17 cellular contexts compared by ENCODE assay signal in the genomic region with DNA sequence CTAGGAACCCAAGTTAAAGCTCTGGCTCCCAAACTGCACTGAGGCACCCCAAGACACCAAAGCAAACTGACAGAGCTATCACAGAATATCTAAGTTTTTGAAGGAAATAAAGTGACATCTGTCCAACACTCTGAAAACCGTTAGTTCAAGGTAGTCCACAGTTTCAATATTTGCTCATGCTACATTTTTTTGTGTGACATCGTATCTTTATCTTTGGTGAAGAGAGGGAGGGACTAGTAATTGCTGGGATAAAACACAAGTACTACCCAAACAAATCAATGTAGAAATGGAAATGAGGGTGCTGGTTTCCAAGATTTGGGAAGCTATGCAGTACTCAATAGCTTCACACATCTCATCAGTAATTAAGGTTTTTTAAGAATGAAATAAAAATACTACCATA. TPM values are rescaled to one million over a fixed set of nuclear protein-coding genes. Genes with fewer than 3 reads are reported as not detected.
A peak's percentile ranks its signal among the peaks of the same experiment; 100 is the strongest.
DNase-seq lines count a peak whose midpoint lies in the region; ATAC-seq, FAIRE-seq and TF ChIP-seq lines count a peak whose summit lies in the region.
"Had no signal": no experiment of that assay in that cellular context is flagged by ENCODE, and none has a peak within 500 bp of the region (broad histone marks: within the 10 kb centered on the region; RNA-seq: fewer than 3 reads in every experiment).

No MANE protein-coding gene starts in this region.

- H3K36me3 Mint-ChIP-seq in endodermal cell (ENCODE audit: low read depth): peaks cover 6% of the 10 kb centered on the region
- H3K36me3 Mint-ChIP-seq in activated CD8-positive, alpha-beta T cell treated with anti-CD3 and anti-CD28 coated beads, Interleukin-2, amount 10 ng/mL, durations not matched to agents 7 days and 5 days (ENCODE audit: low read depth): no peaks in the 10 kb centered on the region
- H3K36me3 Mint-ChIP-seq: CD4-positive, alpha-beta memory T cell had no signal

- H3K27ac ChIP-seq in HepG2 (ENCODE audit: extremely low read length, insufficient read depth, low read length): peak overlapping the region; percentile 99
- H3K27ac ChIP-seq in right lobe of liver: no peak overlapping the region
- no peak overlapping the region for H3K27ac ChIP-seq in endodermal cell (ENCODE audit: low read depth, low read length)
- peak overlapping the region; percentile 79 to 87 (median 85) for H3K27ac ChIP-seq in gastrocnemius medialis
- H3K27ac ChIP-seq: C4-2B had no signal

- no peak for TF ChIP-seq POLR2A in HepG2 (IDR thresholded peaks at IDR 0.05; ENCODE audit: insufficient read depth in 1 of 2, low read depth in 2 of 2, low read length in 2 of 2)
- TF ChIP-seq POLR2A in right lobe of liver (IDR thresholded peaks at IDR 0.05): no peak
- no peak for TF ChIP-seq POLR2A in gastrocnemius medialis (IDR thresholded peaks at IDR 0.05)

- no peak for TF ChIP-seq CTCF in HepG2 (CRISPR knock-in tag; IDR thresholded peaks at IDR 0.05)
- TF ChIP-seq CTCF in right lobe of liver (IDR thresholded peaks at IDR 0.05): no peak
- no peak for TF ChIP-seq CTCF in endodermal cell (conservative IDR thresholded peaks at IDR 0.05)
- TF ChIP-seq CTCF in gastrocnemius medialis (IDR thresholded peaks at IDR 0.05 in 4 of 5, conservative IDR thresholded peaks at IDR 0.05 in 1 of 5): no peak

- no peak overlapping the region for H3K27ac Mint-ChIP-seq in endodermal cell
- H3K27ac Mint-ChIP-seq in activated CD8-positive, alpha-beta T cell treated with anti-CD3 and anti-CD28 coated beads, Interleukin-2, amount 10 ng/mL, durations not matched to agents 7 days and 5 days: no peak overlapping the region
- H3K27ac Mint-ChIP-seq: CD4-positive, alpha-beta memory T cell; GM23338 had no signal

- H4K20me1 ChIP-seq in HepG2 (ENCODE audit: insufficient read depth, low read length): no peaks in the 10 kb centered on the region

- CTCF ChIA-PET in HepG2 (lab: Yijun Ruan, JAX; ENCODE audit: low intra/inter-chr PET ratio, low total read pairs): no interaction called here
- CTCF ChIA-PET in activated CD8-positive, alpha-beta T cell treated with anti-CD3 and anti-CD28 coated beads, Interleukin-2, amount 10 ng/mL, durations not matched to agents 7 days and 5 days (lab: Charles Lee): no interaction called here

- FAIRE-seq in HepG2 (lab: Jason Lieb, UNC): peak; percentile 32
- FAIRE-seq: A204.1, G401.6, GM12892 had no signal

- intact Hi-C loops in HepG2 (cut with micrococcal nuclease; ENCODE audit: unreplicated experiment) (loop anchor here (1.0 kb wide), 1 partner anchor 11 kb away; no protein-coding TSS in a partner anchor), right lobe of liver (cut with DNase I) (no loop called here), gastrocnemius medialis (cut with DNase I; ENCODE audit: low total_unique reads) (loop anchor here (1.0 to 5.0 kb wide), 3 partner anchors 70 to 694 kb away; a partner anchor contains a TSS)

- H3K27me3 ChIP-seq in HepG2 (ENCODE audit: control insufficient read depth in 1 of 2, insufficient read depth in 2 of 2, low read length in 2 of 2) (no peaks in the 10 kb centered on the region), right lobe of liver (no peaks in the 10 kb centered on the region), endodermal cell (ENCODE audit: control insufficient read depth, insufficient read depth, low read length, poor library complexity, severe bottlenecking) (no peaks in the 10 kb centered on the region), gastrocnemius medialis (no peaks in the 10 kb centered on the region)
- H3K27me3 ChIP-seq: BE2C had no signal

- 0% methylated on average over 2 of the region's 2 CpGs for WGBS in HepG2 (ENCODE audit: low lambda C conversion rate)
- WGBS in right lobe of liver (ENCODE audit: insufficient coverage, low coverage, low lambda C conversion rate, missing lambda C conversion rate): 18% methylated on average over 2 of the region's 2 CpGs
- WGBS in endodermal cell (ENCODE audit: insufficient coverage in 1 of 2, insufficient read length in 1 of 2), 2 experiments: 92% methylated on average over 2 of the region's 2 CpGs; no CpG with 5 or more reads in 1 of the 2 experiments

- peaks cover 11% of the 10 kb centered on the region for H3K9me3 Mint-ChIP-seq in endodermal cell
- no peaks in the 10 kb centered on the region for H3K9me3 Mint-ChIP-seq in activated CD8-positive, alpha-beta T cell treated with anti-CD3 and anti-CD28 coated beads, Interleukin-2, amount 10 ng/mL, durations not matched to agents 7 days and 5 days (ENCODE audit: insufficient read depth)

- H3K4me1 Mint-ChIP-seq in endodermal cell: peaks cover 45% of the 10 kb centered on the region
- no peaks in the 10 kb centered on the region for H3K4me1 Mint-ChIP-seq in activated CD8-positive, alpha-beta T cell treated with anti-CD3 and anti-CD28 coated beads, Interleukin-2, amount 10 ng/mL, durations not matched to agents 7 days and 5 days (ENCODE audit: low read depth)
- H3K4me1 Mint-ChIP-seq: CD4-positive, alpha-beta memory T cell had no signal

- peaks cover 81% of the 10 kb centered on the region for H3K4me1 ChIP-seq in HepG2 (ENCODE audit: insufficient read depth, low read length)
- H3K4me1 ChIP-seq in right lobe of liver: no peaks in the 10 kb centered on the region
- H3K4me1 ChIP-seq in endodermal cell (ENCODE audit: control insufficient read depth, insufficient read depth, low read length): peaks cover 16% of the 10 kb centered on the region
- peaks cover 88 to 98% of the 10 kb centered on the region in 2 donors for H3K4me1 ChIP-seq in gastrocnemius medialis

- H3K9ac ChIP-seq in HepG2 (ENCODE audit: insufficient read depth, low read depth, low read length): peak overlapping the region; percentile 66
- H3K9ac ChIP-seq in endodermal cell (ENCODE audit: extremely low read depth, low read length, poor library complexity, severe bottlenecking): no peak overlapping the region

- H2AFZ ChIP-seq in HepG2 (ENCODE audit: low read length): no peak overlapping the region
- H2AFZ ChIP-seq: GM23338 had no signal

- no peak overlapping the region for H3K4me3 Mint-ChIP-seq in endodermal cell
- no peak overlapping the region for H3K4me3 Mint-ChIP-seq in activated CD8-positive, alpha-beta T cell treated with anti-CD3 and anti-CD28 coated beads, Interleukin-2, amount 10 ng/mL, durations not matched to agents 7 days and 5 days
- H3K4me3 Mint-ChIP-seq: CD4-positive, alpha-beta memory T cell; GM23338; H9 had no signal

- H3K9me3 ChIP-seq in HepG2 (ENCODE audit: low read length) (peaks cover 8% of the 10 kb centered on the region), right lobe of liver (no peaks in the 10 kb centered on the region), endodermal cell (ENCODE audit: control insufficient read depth, low read length) (no peaks in the 10 kb centered on the region), gastrocnemius medialis (no peaks in the 10 kb centered on the region)
- H3K9me3 ChIP-seq: BE2C had no signal

- TF ChIP-seq EP300 in HepG2 (IDR thresholded peaks at IDR 0.05; ENCODE audit: low read depth in 2 of 2, low read length in 2 of 2): peak in 1 of 2 experiments; percentile 55; a peak in 1 of 4 replicates
- TF ChIP-seq EP300 in HepG2 (CRISPR knock-in tag; IDR thresholded peaks at IDR 0.05; ENCODE audit: borderline replicate concordance): no peak

- POLR2A ChIA-PET in HepG2 (lab: Yijun Ruan, JAX): interaction anchor here (1.2 to 5.9 kb wide), 4 partner anchors 10 to 24 kb away, joined by 4 to 59 read pairs (median 12); a partner anchor contains a TSS
- POLR2A ChIA-PET in activated CD8-positive, alpha-beta T cell treated with anti-CD3 and anti-CD28 coated beads, Interleukin-2, amount 10 ng/mL, durations not matched to agents 7 days and 5 days (lab: Charles Lee): no interaction called here

- DNase-seq in HepG2 (ENCODE audit: low spot score): peak; percentile 70
- no peak for DNase-seq in right lobe of liver
- no peak for DNase-seq in endodermal cell
- no peak for DNase-seq in gastrocnemius medialis
- no peak for DNase-seq in G401 (ENCODE audit: low spot score)
- no peak for DNase-seq in GM03348 (ENCODE audit: low spot score)
- no peak for DNase-seq in activated CD8-positive, alpha-beta T cell treated with anti-CD3 and anti-CD28 coated beads, Interleukin-2, amount 10 ng/mL, durations not matched to agents 7 days and 5 days
- DNase-seq: BE2C; CD4-positive, alpha-beta memory T cell; DMS79; H9 had no signal

- in situ Hi-C loops in HepG2 (cut with HindIII; ENCODE audit: extremely low pct_ligation_motif_present, low pct_unique_long_range_greater_than_20kb): no loop called here
- in situ Hi-C loops in gastrocnemius medialis (cut with MboI; ENCODE audit: low sequenced_read_pairs in 4 of 4): loop anchor here in 2 of 4 donors (10.0 kb wide), 2 partner anchors 59 to 91 kb away; no protein-coding TSS in a partner anchor
- in situ Hi-C loops in G401 (cut with HindIII; ENCODE audit: low sequenced_read_pairs): no loop called here

- H3K79me2 ChIP-seq in HepG2 (ENCODE audit: insufficient read depth, low read length): peaks cover 85% of the 10 kb centered on the region

- H3K4me2 ChIP-seq in HepG2 (ENCODE audit: low read depth, low read length): peak overlapping the region; percentile 87
- H3K4me2 ChIP-seq: GM23338 had no signal

- BruUV-seq in HepG2 (replicated peaks; lab: Mats Ljungman, UMichigan): no TSS peak

- H3K4me3 ChIP-seq in HepG2 (replicated peaks in 1 of 3; ENCODE audit: insufficient read depth in 1 of 3, low read depth in 2 of 3, low read length in 3 of 3) (peak overlapping the region in 2 of 3 experiments; percentile 3 to 31; a peak in 1 of 6 replicates), right lobe of liver (no peak overlapping the region), endodermal cell (ENCODE audit: low read length) (peak overlapping the region; percentile 2), gastrocnemius medialis (peak overlapping the region in 1 of 4 donors; percentile 0)
- H3K4me3 ChIP-seq: GM23338 had no signal

- no peaks in the 10 kb centered on the region for H3K27me3 Mint-ChIP-seq in endodermal cell (ENCODE audit: insufficient read depth)
- H3K27me3 Mint-ChIP-seq in activated CD8-positive, alpha-beta T cell treated with anti-CD3 and anti-CD28 coated beads, Interleukin-2, amount 10 ng/mL, durations not matched to agents 7 days and 5 days (ENCODE audit: low read depth): peaks cover 27% of the 10 kb centered on the region

- ATAC-seq in HepG2 (peak; percentile 22), right lobe of liver (no peak), gastrocnemius medialis (no peak)
- ATAC-seq in activated CD8-positive, alpha-beta T cell treated with anti-CD3 and anti-CD28 coated beads, Interleukin-2, amount 10 ng/mL, durations not matched to agents 7 days and 5 days: no peak
- ATAC-seq: GM23338 had no signal

- no peaks in the 10 kb centered on the region for H3K36me3 ChIP-seq in HepG2 (replicated peaks in 1 of 2; ENCODE audit: control insufficient read depth in 1 of 2, insufficient read depth in 2 of 2, low read length in 2 of 2)
- H3K36me3 ChIP-seq in right lobe of liver: no peaks in the 10 kb centered on the region
- peaks cover 39% of the 10 kb centered on the region for H3K36me3 ChIP-seq in endodermal cell (ENCODE audit: control insufficient read depth, insufficient read depth, low read length)
- H3K36me3 ChIP-seq in gastrocnemius medialis: no peaks in the 10 kb centered on the region
- H3K36me3 ChIP-seq: BE2C had no signal

- no peak for TF ChIP-seq RAD21 in HepG2 (CRISPR knock-in tag; IDR thresholded peaks at IDR 0.05)

RNA-seq across cellular contexts. Expression of a gene that starts 20.6 kb away (rescaled TPM):
- total RNA-seq in HepG2 (2016; rRNA removed; fragmentation: Illumina TruSeq; extraction: Trizol) (20.1 and 25.2 TPM in 2 replicates), right lobe of liver (10 to 100 TPM; 14.3 to 52.1 (median 28.2) TPM), endodermal cell (10 to 100 TPM; 81.7 to 85.9 TPM), gastrocnemius medialis (100 to 1,000 TPM in 1 of 4 donors, 10 to 100 TPM in 3; 80.0 to 233 (median 89.5) TPM)
- total RNA-seq in HepG2 (2016; cell fraction: cytosol; rRNA removed; fragmentation: Illumina TruSeq; extraction: Trizol; ENCODE audit: low read depth): 58.4 and 67.4 TPM in 2 replicates
- 20.0 and 23.0 TPM in 2 replicates for total RNA-seq in HepG2 (2016; cell fraction: insoluble cytoplasmic fraction; rRNA removed; fragmentation: Illumina TruSeq; extraction: Trizol)
- 31.5 and 38.0 TPM in 2 replicates for total RNA-seq in HepG2 (2016; cell fraction: membrane; rRNA removed; fragmentation: Illumina TruSeq; extraction: Trizol)
- total RNA-seq in HepG2 (2016; cell fraction: nucleus; rRNA removed; fragmentation: Illumina TruSeq; extraction: Trizol): 39.8 and 44.4 TPM in 2 replicates
- 5.0 and 6.3 TPM in 2 replicates for polyA plus RNA-seq in HepG2 (2011; rRNA removed)
- 1.9 and 3.2 TPM in 2 replicates for polyA plus RNA-seq in HepG2 (2011; cell fraction: cytosol; rRNA removed)
- polyA plus RNA-seq in HepG2 (2011; cell fraction: nucleus; rRNA removed): 6.5 and 8.0 TPM in 2 replicates
- 7.6 and 12.3 TPM in 2 replicates for polyA plus RNA-seq in HepG2 (2012)
- polyA plus RNA-seq in HepG2 (2016; cell fraction: cytosol; fragmentation: Illumina TruSeq; extraction: Trizol; ENCODE audit: low read depth): 0.20 and 0.28 TPM in 2 replicates
- 6.5 and 7.1 TPM in 2 replicates for polyA plus RNA-seq in HepG2 (2016; cell fraction: insoluble cytoplasmic fraction; fragmentation: Illumina TruSeq; extraction: Trizol; ENCODE audit: low read depth)
- 1.1 TPM in 2 replicates for polyA plus RNA-seq in HepG2 (2016; cell fraction: membrane; fragmentation: Illumina TruSeq; extraction: Trizol; ENCODE audit: low read depth)
- 19.2 and 20.0 TPM in 2 replicates for polyA plus RNA-seq in HepG2 (2016; cell fraction: nucleus; fragmentation: Illumina TruSeq; extraction: Trizol; ENCODE audit: insufficient read depth, low read depth)
- 15.0 and 54.2 TPM in 2 replicates for polyA minus RNA-seq in HepG2 (2011; rRNA and poly(A)+ RNA removed; ENCODE audit: low replicate concordance)
- polyA minus RNA-seq in HepG2 (2011; cell fraction: cytosol; rRNA and poly(A)+ RNA removed): 17.8 and 19.0 TPM in 2 replicates
- 63.7 and 65.9 TPM in 2 replicates for polyA minus RNA-seq in HepG2 (2011; cell fraction: nucleus; rRNA and poly(A)+ RNA removed)
- polyA plus RNA-seq in endodermal cell (2013, experiment 1 of 2): 36.8 TPM
- polyA plus RNA-seq in endodermal cell (2013, experiment 2 of 2): 46.8 TPM
- 0.12 and 0.98 TPM in 2 replicates for total RNA-seq in G401 (2014; rRNA removed; shearing (Covaris generic))
- not detected for total RNA-seq in activated CD8-positive, alpha-beta T cell treated with anti-CD3 and anti-CD28 coated beads, Interleukin-2, amount 10 ng/mL, durations not matched to agents 7 days and 5 days
- total RNA-seq: HT-29 had no signal
- polyA plus RNA-seq: CD4-positive, alpha-beta memory T cell had no signal

Comparison
In these comparisons a context has a peak if more than half of its experiments do, and no peak if none do; other contexts are left out.
1. H3K27ac ChIP-seq: peak in HepG2 (single experiment) and gastrocnemius medialis (4 of 4); none in right lobe of liver (0 of 3) and endodermal cell (single experiment).
2. H3K4me3 ChIP-seq: peak in HepG2 (2 of 3) and endodermal cell (single experiment); none in right lobe of liver (0 of 3).
3. intact Hi-C loops: an anchor here in HepG2 (1.0 kb wide) and gastrocnemius medialis (1.0 to 5.0 kb wide); none called in right lobe of liver.